Comparison of ENCODE assay signal across 9 cellular contexts in genomic region chr19:1266818-1267440, GRCh38. TPM values are rescaled to one million over a fixed set of nuclear protein-coding genes. Genes with fewer than 3 reads are reported as not detected.
DNase-seq lines count a peak whose midpoint lies in the region; ATAC-seq and TF ChIP-seq lines count a peak whose summit lies in the region.
"Had no signal": no experiment of that assay in that cellular context is flagged by ENCODE, and none has a peak within 500 bp of the region (broad histone marks: within the 10 kb centered on the region; RNA-seq: fewer than 3 reads in every experiment).

No MANE protein-coding gene starts in this region.

- peak; percentile 61 to 75 (median 71) for DNase-seq in CD8-positive, alpha-beta memory T cell
- peak; percentile 64 for DNase-seq in LoVo (ENCODE audit: low spot score)
- peak; percentile 80 for DNase-seq in activated CD4-positive, alpha-beta T cell treated with anti-CD3 and anti-CD28 coated beads for 36 hours
- peak; percentile 76 for DNase-seq in dermis blood vessel endothelial cell
- peak; percentile 86 for DNase-seq in lower lobe of right lung
- DNase-seq in NCI-H146 (lab: John Stamatoyannopoulos, UW): no peak

- H3K27ac Mint-ChIP-seq in CD8-positive, alpha-beta memory T cell: peak overlapping the region in 5 of 8 donors; percentile 81 to 98 (median 88)
- H3K27ac Mint-ChIP-seq in activated CD4-positive, alpha-beta T cell treated with anti-CD3 and anti-CD28 coated beads for 36 hours: peak overlapping the region; percentile 55
- H3K27ac Mint-ChIP-seq in stimulated activated memory B cell treated with anti-CD40 and anti-IgM and Interleukin-4, amounts not matched to agents 10 μg/mL and 1 μg/mL and 100 μg/mL, for 72 hours: peak overlapping the region; percentile 97

- no peaks in the 10 kb centered on the region for H3K27me3 ChIP-seq in CD8-positive, alpha-beta memory T cell (ENCODE audit: insufficient read depth, low read length, poor library complexity, severe bottlenecking)
- H3K27me3 ChIP-seq in lower lobe of right lung (ENCODE audit: low read depth): no peaks in the 10 kb centered on the region

- no peaks in the 10 kb centered on the region for H3K9me3 Mint-ChIP-seq in CD8-positive, alpha-beta memory T cell
- H3K9me3 Mint-ChIP-seq in activated CD4-positive, alpha-beta T cell treated with anti-CD3 and anti-CD28 coated beads for 36 hours (ENCODE audit: low read depth): no peaks in the 10 kb centered on the region
- no peaks in the 10 kb centered on the region for H3K9me3 Mint-ChIP-seq in stimulated activated memory B cell treated with anti-CD40 and anti-IgM and Interleukin-4, amounts not matched to agents 10 μg/mL and 1 μg/mL and 100 μg/mL, for 72 hours

- intact Hi-C loops in activated CD4-positive, alpha-beta T cell treated with anti-CD3 and anti-CD28 coated beads for 36 hours (cut with DNase I, micrococcal nuclease): loop anchor here (1.0 to 10.0 kb wide), 5 partner anchors 18 to 828 kb away; partner anchors contain the start of genes IZUMO4 (in 1 of the 2), KLF16 (in 1 of the 2), MOB3A (in 1 of the 2) and POLR2E (in 1 of the 2)
- intact Hi-C loops in lower lobe of right lung (cut with DNase I): no loop called here

- peak; percentile 96 for TF ChIP-seq CTCF in lower lobe of right lung (IDR thresholded peaks at IDR 0.05)

- peaks cover 64% of the 10 kb centered on the region for H3K4me1 ChIP-seq in CD8-positive, alpha-beta memory T cell (ENCODE audit: insufficient read depth, low read length)
- peaks cover 76% of the 10 kb centered on the region for H3K4me1 ChIP-seq in lower lobe of right lung

- peaks cover 45 to 76% (median 48%) of the 10 kb centered on the region in 3 donors for H3K4me1 Mint-ChIP-seq in CD8-positive, alpha-beta memory T cell
- H3K4me1 Mint-ChIP-seq in activated CD4-positive, alpha-beta T cell treated with anti-CD3 and anti-CD28 coated beads for 36 hours: peaks cover 58% of the 10 kb centered on the region
- H3K4me1 Mint-ChIP-seq in stimulated activated memory B cell treated with anti-CD40 and anti-IgM and Interleukin-4, amounts not matched to agents 10 μg/mL and 1 μg/mL and 100 μg/mL, for 72 hours: peaks cover 82% of the 10 kb centered on the region

- peaks cover 12% of the 10 kb centered on the region for H3K36me3 ChIP-seq in CD8-positive, alpha-beta memory T cell (ENCODE audit: insufficient read depth, low read length)
- H3K36me3 ChIP-seq in lower lobe of right lung: peaks cover 16% of the 10 kb centered on the region

- peak overlapping the region; percentile 73 for H3K27ac ChIP-seq in CD8-positive, alpha-beta memory T cell (ENCODE audit: low read depth, low read length)
- H3K27ac ChIP-seq in lower lobe of right lung: peak overlapping the region; percentile 88

- POLR2A ChIA-PET in CD8-positive, alpha-beta memory T cell (lab: Charles Lee): interaction anchor here (0.9 to 5.0 kb wide), 8 partner anchors 8 to 199 kb away, joined by 3 to 280 read pairs (median 8); partner anchors contain the start of genes ATP5F1D and FAM174C
- POLR2A ChIA-PET in activated CD4-positive, alpha-beta T cell treated with anti-CD3 and anti-CD28 coated beads for 36 hours (lab: Charles Lee): interaction anchor here (0.9 to 1.8 kb wide), 5 partner anchors 8 to 23 kb away, joined by 3 to 36 read pairs (median 4); partner anchors contain the start of gene FAM174C

- peaks cover 3 to 23% (median 3%) of the 10 kb centered on the region in 3 donors for H3K36me3 Mint-ChIP-seq in CD8-positive, alpha-beta memory T cell
- H3K36me3 Mint-ChIP-seq in activated CD4-positive, alpha-beta T cell treated with anti-CD3 and anti-CD28 coated beads for 36 hours (ENCODE audit: low read depth): peaks cover 26% of the 10 kb centered on the region
- peaks cover 28% of the 10 kb centered on the region for H3K36me3 Mint-ChIP-seq in stimulated activated memory B cell treated with anti-CD40 and anti-IgM and Interleukin-4, amounts not matched to agents 10 μg/mL and 1 μg/mL and 100 μg/mL, for 72 hours

- H3K9me3 ChIP-seq in CD8-positive, alpha-beta memory T cell (ENCODE audit: low read length): no peaks in the 10 kb centered on the region
- H3K9me3 ChIP-seq in lower lobe of right lung: no peaks in the 10 kb centered on the region

- peak overlapping the region; percentile 29 to 88 (median 62) for H3K4me3 Mint-ChIP-seq in CD8-positive, alpha-beta memory T cell
- H3K4me3 Mint-ChIP-seq in activated CD4-positive, alpha-beta T cell treated with anti-CD3 and anti-CD28 coated beads for 36 hours: peak overlapping the region; percentile 45
- peak overlapping the region; percentile 73 for H3K4me3 Mint-ChIP-seq in stimulated activated memory B cell treated with anti-CD40 and anti-IgM and Interleukin-4, amounts not matched to agents 10 μg/mL and 1 μg/mL and 100 μg/mL, for 72 hours

- CTCF ChIA-PET in CD8-positive, alpha-beta memory T cell (lab: Charles Lee): interaction anchor here (0.8 to 10.3 kb wide), 16 partner anchors 8 to 359 kb away, joined by 3 to 484 read pairs (median 4); partner anchors contain the start of genes ATP5F1D, CNN2, FAM174C and NDUFS7
- CTCF ChIA-PET in activated CD4-positive, alpha-beta T cell treated with anti-CD3 and anti-CD28 coated beads for 36 hours (lab: Charles Lee): interaction anchor here (0.6 to 7.2 kb wide), 6 partner anchors 8 to 42 kb away, joined by 3 to 163 read pairs (median 6); partner anchors contain the start of genes ATP5F1D and FAM174C

- peak; percentile 11 for ATAC-seq in GM21423 (IDR thresholded peaks at IDR 0.05; ENCODE audit: unreplicated experiment)
- ATAC-seq in activated CD4-positive, alpha-beta T cell treated with anti-CD3 and anti-CD28 coated beads for 36 hours: no peak
- ATAC-seq in lower lobe of right lung: peak; percentile 43 to 63
- peak; percentile 2 for ATAC-seq in stimulated activated memory B cell treated with anti-CD40 and anti-IgM and Interleukin-4, amounts not matched to agents 10 μg/mL and 1 μg/mL and 100 μg/mL, for 72 hours

- H3K4me3 ChIP-seq in CD8-positive, alpha-beta memory T cell (ENCODE audit: low read length): peak overlapping the region; percentile 62
- H3K4me3 ChIP-seq in lower lobe of right lung: peak overlapping the region; percentile 68

- peaks cover 0 to 8% of the 10 kb centered on the region in 2 donors for H3K27me3 Mint-ChIP-seq in CD8-positive, alpha-beta memory T cell
- no peaks in the 10 kb centered on the region for H3K27me3 Mint-ChIP-seq in activated CD4-positive, alpha-beta T cell treated with anti-CD3 and anti-CD28 coated beads for 36 hours
- H3K27me3 Mint-ChIP-seq in stimulated activated memory B cell treated with anti-CD40 and anti-IgM and Interleukin-4, amounts not matched to agents 10 μg/mL and 1 μg/mL and 100 μg/mL, for 72 hours: no peaks in the 10 kb centered on the region

RNA-seq across cellular contexts. Expression of gene CIRBP, which starts 2.2 kb away (rescaled TPM):
- 100 to 1,000 TPM; 253 to 258 TPM for total RNA-seq in CD8-positive, alpha-beta memory T cell
- polyA plus RNA-seq in CD8-positive, alpha-beta memory T cell: 238 TPM
- total RNA-seq in activated CD4-positive, alpha-beta T cell treated with anti-CD3 and anti-CD28 coated beads for 36 hours: 100 to 1,000 TPM; 123 to 188 TPM
- total RNA-seq in dermis blood vessel endothelial cell (83.1 and 192 TPM in 2 replicates), lower lobe of right lung (352 TPM)

RNA-seq across cellular contexts. Expression of gene FAM174C, which starts 8.4 kb away (rescaled TPM):
- 100 to 1,000 TPM; 113 TPM for total RNA-seq in CD8-positive, alpha-beta memory T cell
- 100 TPM for polyA plus RNA-seq in CD8-positive, alpha-beta memory T cell
- 10 to 100 TPM; 75.3 to 88.3 TPM for total RNA-seq in activated CD4-positive, alpha-beta T cell treated with anti-CD3 and anti-CD28 coated beads for 36 hours
- total RNA-seq in dermis blood vessel endothelial cell (22.0 and 25.0 TPM in 2 replicates), lower lobe of right lung (43.5 TPM)

RNA-seq across cellular contexts. Expression of gene MIDN, which starts 18.5 kb away (rescaled TPM):
- total RNA-seq in CD8-positive, alpha-beta memory T cell: 10 to 100 TPM; 39.8 to 45.3 TPM
- polyA plus RNA-seq in CD8-positive, alpha-beta memory T cell: 14.6 TPM
- 10 to 100 TPM; 46.5 to 47.9 TPM for total RNA-seq in activated CD4-positive, alpha-beta T cell treated with anti-CD3 and anti-CD28 coated beads for 36 hours
- total RNA-seq in dermis blood vessel endothelial cell (22.1 and 27.9 TPM in 2 replicates), lower lobe of right lung (76.3 TPM)

RNA-seq across cellular contexts. Expression of gene EFNA2, which starts 18.7 kb away (rescaled TPM):
- not detected for total RNA-seq in CD8-positive, alpha-beta memory T cell
- not detected for polyA plus RNA-seq in CD8-positive, alpha-beta memory T cell
- not detected for total RNA-seq in activated CD4-positive, alpha-beta T cell treated with anti-CD3 and anti-CD28 coated beads for 36 hours
- total RNA-seq in dermis blood vessel endothelial cell (not detected in 2 replicates), lower lobe of right lung (not detected)
- total RNA-seq: T-helper 2 cell treated with Interferon-gamma antibody and Interleukin-4, amounts not matched to agents 100 ng/mL and 5 ng/mL, for 36 hours had no signal

RNA-seq across cellular contexts. Expression of gene ATP5F1D, which starts 25.4 kb away (rescaled TPM):
- 100 to 1,000 TPM; 179 to 180 TPM for total RNA-seq in CD8-positive, alpha-beta memory T cell
- polyA plus RNA-seq in CD8-positive, alpha-beta memory T cell: 271 TPM
- total RNA-seq in activated CD4-positive, alpha-beta T cell treated with anti-CD3 and anti-CD28 coated beads for 36 hours: 100 to 1,000 TPM; 161 to 180 TPM
- total RNA-seq in dermis blood vessel endothelial cell (19.9 and 31.1 TPM in 2 replicates), lower lobe of right lung (116 TPM)
